In genomic region chr2:2252179-2252578, GRCh38 we compare ENCODE assay signal across 29 cellular contexts.
"Had no signal": no experiment of that assay in that cellular context is flagged by ENCODE, and none has a peak within 500 bp of the region (broad histone marks: within the 10 kb centered on the region; RNA-seq: fewer than 3 reads in every experiment).

No MANE protein-coding gene starts in this region.

- H3K36me3 ChIP-seq: neural progenitor cell, neutrophil, ovary, right lobe of liver, sigmoid colon, stomach, thoracic aorta, tibial artery, transverse colon, vagina had no signal

- H3K4me1 ChIP-seq: neural progenitor cell, parathyroid adenoma, psoas muscle, right lobe of liver, sigmoid colon, stomach, tibial artery, transverse colon, vagina had no signal

- H3K27me3 ChIP-seq: neural progenitor cell, ovary, right lobe of liver, sigmoid colon, stomach, tibial artery, transverse colon, vagina had no signal

- H3K4me3 Mint-ChIP-seq: naive thymus-derived CD4-positive, alpha-beta T cell; natural killer cell; nephron; neural progenitor cell; stimulated activated effector memory CD8-positive, alpha-beta T cell treated with anti-CD3 and anti-CD28 coated beads, Interleukin-12 subunit alpha, Interleukin-12 subunit beta, amount 100 ng/mL, for 72 hours; stimulated activated naive B cell treated with anti-CD40 and anti-IgM and Interleukin-4, amounts not matched to agents 10 μg/mL and 1 μg/mL and 100 μg/mL, for 72 hours; stimulated activated naive CD8-positive, alpha-beta T cell treated with anti-CD3 and anti-CD28 coated beads, Interleukin-15, Interleukin-2, amounts not matched to agents 100 ng/mL and 50 ng/mL, for 24 hours; type B pancreatic cell had no signal

- H3K4me3 ChIP-seq: neural progenitor cell, ovary, psoas muscle, right lobe of liver, sigmoid colon, stomach, thoracic aorta, tibial artery, transverse colon, vagina had no signal

- H3K4me1 Mint-ChIP-seq: nephron; neural progenitor cell; stimulated activated effector memory CD8-positive, alpha-beta T cell treated with anti-CD3 and anti-CD28 coated beads, Interleukin-12 subunit alpha, Interleukin-12 subunit beta, amount 100 ng/mL, for 72 hours had no signal

- H3K9me3 Mint-ChIP-seq: type B pancreatic cell had no signal

- H3K9me3 ChIP-seq: neutrophil, ovary, psoas muscle, right lobe of liver, vagina had no signal

- DNase-seq: naive thymus-derived CD4-positive, alpha-beta T cell; natural killer cell; nucleus accumbens; ovary; posterior cingulate gyrus; psoas muscle; right cardiac atrium; sigmoid colon; small intestine; stimulated activated CD4-positive, alpha-beta T cell treated with anti-CD3 and anti-CD28 coated beads, Interleukin-15, amount 100 ng/mL, for 24 hours; stimulated activated CD4-positive, alpha-beta T cell treated with anti-CD3 and anti-CD28 coated beads, Interleukin-2, amount 100 ng/mL, for 24 hours; stimulated activated CD4-positive, alpha-beta T cell treated with anti-CD3 and anti-CD28 coated beads, Interleukin-2, amount 100 ng/mL, for 48 hours; stimulated activated CD4-positive, alpha-beta T cell treated with anti-CD3 and anti-CD28 coated beads, Interleukin-4, amount 100 ng/mL, for 24 hours; stimulated activated naive B cell treated with anti-CD40 and anti-IgM and Interleukin-4, amounts not matched to agents 10 μg/mL and 1 μg/mL and 100 μg/mL, for 72 hours; stimulated activated naive CD4-positive, alpha-beta T cell treated with Interleukin-2 at 50 U/mL for 16 hours; stomach; tibial artery; transverse colon had no signal

- H3K36me3 Mint-ChIP-seq: naive thymus-derived CD4-positive, alpha-beta T cell; natural killer cell; neural progenitor cell; stimulated activated effector memory CD8-positive, alpha-beta T cell treated with anti-CD3 and anti-CD28 coated beads, Interleukin-12 subunit alpha, Interleukin-12 subunit beta, amount 100 ng/mL, for 72 hours; type B pancreatic cell had no signal

- H3K27ac Mint-ChIP-seq: naive thymus-derived CD4-positive, alpha-beta T cell; natural killer cell; nephron; neural progenitor cell; progenitor cell of endocrine pancreas; stimulated activated effector memory CD8-positive, alpha-beta T cell treated with anti-CD3 and anti-CD28 coated beads, Interleukin-12 subunit alpha, Interleukin-12 subunit beta, amount 100 ng/mL, for 72 hours; stimulated activated naive B cell treated with anti-CD40 and anti-IgM and Interleukin-4, amounts not matched to agents 10 μg/mL and 1 μg/mL and 100 μg/mL, for 72 hours; stimulated activated naive CD8-positive, alpha-beta T cell treated with anti-CD3 and anti-CD28 coated beads, Interleukin-15, Interleukin-2, amounts not matched to agents 100 ng/mL and 50 ng/mL, for 24 hours; type B pancreatic cell had no signal

- ATAC-seq: naive thymus-derived CD4-positive, alpha-beta T cell; natural killer cell; psoas muscle; right cardiac atrium; right lobe of liver; stimulated activated effector memory CD8-positive, alpha-beta T cell treated with anti-CD3 and anti-CD28 coated beads, Interleukin-12 subunit alpha, Interleukin-12 subunit beta, amount 100 ng/mL, for 72 hours; stimulated activated naive B cell treated with anti-CD40 and anti-IgM and Interleukin-4, amounts not matched to agents 10 μg/mL and 1 μg/mL and 100 μg/mL, for 72 hours had no signal

- H3K27ac ChIP-seq: neural progenitor cell, neutrophil, ovary, parathyroid adenoma, psoas muscle, right lobe of liver, sigmoid colon, stomach, thoracic aorta, tibial artery, transverse colon, vagina had no signal
